Comparison of ENCODE assay signal across 9 cellular contexts in the genomic region with DNA sequence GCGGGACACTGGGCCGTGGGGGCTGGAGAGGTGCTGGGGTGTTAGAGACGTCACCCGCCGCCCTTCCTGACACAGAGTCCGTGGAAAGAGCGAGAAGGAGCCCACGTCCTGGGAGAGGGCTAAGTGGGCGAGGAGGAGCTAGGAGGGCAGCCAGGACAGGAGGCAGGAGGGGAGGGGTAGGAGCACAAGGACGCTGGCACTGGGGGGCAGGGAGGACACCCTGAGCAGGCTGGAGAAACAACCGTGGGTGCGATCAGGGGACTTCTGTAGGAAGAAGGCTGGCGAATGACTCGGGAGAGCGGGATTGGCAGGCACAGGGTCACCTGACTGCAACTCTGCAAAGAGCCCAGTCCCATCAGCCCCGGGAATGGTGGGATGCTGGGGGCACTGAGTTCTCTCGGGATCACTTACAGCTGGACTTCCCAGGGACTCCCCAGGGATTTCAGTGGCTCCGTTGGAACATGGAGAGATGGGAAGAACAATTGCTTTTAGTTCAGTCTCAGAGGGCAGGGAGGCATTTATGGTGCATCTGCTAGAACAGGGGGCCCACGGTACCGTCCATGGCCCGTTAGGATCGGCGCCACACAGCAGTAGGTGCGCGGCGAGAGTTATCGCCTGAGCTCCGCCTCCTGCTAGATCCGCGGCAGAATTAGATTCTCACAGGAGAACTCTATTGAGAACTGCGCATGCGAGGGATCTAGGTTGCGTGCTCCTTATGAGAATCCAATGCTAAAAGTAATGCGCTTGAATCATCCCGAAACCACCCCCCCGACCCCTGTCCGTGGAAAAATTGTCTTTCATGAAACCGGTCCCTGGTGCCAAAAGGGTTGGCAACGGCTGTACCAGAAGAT. TPM values are rescaled to one million over a fixed set of nuclear protein-coding genes. Genes with fewer than 3 reads are reported as not detected.
DNase-seq lines count a peak whose midpoint lies in the region; FAIRE-seq and TF ChIP-seq lines count a peak whose summit lies in the region.
"Had no signal": no experiment of that assay in that cellular context is flagged by ENCODE, and none has a peak within 500 bp of the region (broad histone marks: within the 10 kb centered on the region; RNA-seq: fewer than 3 reads in every experiment).

No MANE protein-coding gene starts in this region.

- TF ChIP-seq CTCF in GM06990 (IDR thresholded peaks at IDR 0.05; ENCODE audit: insufficient read depth, low read length, poor library complexity, severe bottlenecking) (no peak), endothelial cell of umbilical vein (IDR thresholded peaks at IDR 0.05; ENCODE audit: extremely low read depth in 1 of 2, insufficient read depth in 1 of 2, low read depth in 1 of 2, low read length in 2 of 2) (no peak), GM20000 (IDR thresholded peaks at IDR 0.05; ENCODE audit: extremely low read depth, missing control alignments) (no peak)

- no peak overlapping the region for H3K9ac ChIP-seq in endothelial cell of umbilical vein (replicated peaks; ENCODE audit: extremely low read depth, insufficient read depth, low read length)

- BruUV-seq in endothelial cell of umbilical vein (replicated peaks; lab: Mats Ljungman, UMichigan) = no TSS peak

- H3K79me2 ChIP-seq in endothelial cell of umbilical vein (ENCODE audit: control insufficient read depth, insufficient read depth, low read length) = no peaks in the 10 kb centered on the region

- peaks cover 2% of the 10 kb centered on the region for H3K36me3 ChIP-seq in GM06990 (ENCODE audit: control insufficient read depth, insufficient read depth, low read length)
- H3K36me3 ChIP-seq in endothelial cell of umbilical vein (ENCODE audit: control insufficient read depth in 2 of 2, extremely low read depth in 1 of 2, insufficient read depth in 2 of 2, low read length in 2 of 2) = peaks cover 5 to 8% of the 10 kb centered on the region in 2 experiments

- H2AFZ ChIP-seq in endothelial cell of umbilical vein (ENCODE audit: low read depth, low read length) = peak overlapping the region; percentile 57

- H3K27ac ChIP-seq in endothelial cell of umbilical vein (ENCODE audit: insufficient read depth, low read depth, low read length) = no peak overlapping the region

- TF ChIP-seq POLR2A in endothelial cell of umbilical vein (IDR thresholded peaks at IDR 0.05; ENCODE audit: low read depth, low read length) (peak; percentile 52), GM12892 (IDR thresholded peaks at IDR 0.05; ENCODE audit: low read depth, low read length) (no peak)

- intact Hi-C loops in endothelial cell of umbilical vein (cut with micrococcal nuclease) = loop anchor here (5.0 kb wide), 1 partner anchor 386 kb away; no protein-coding TSS in a partner anchor

- no peaks in the 10 kb centered on the region for H3K9me1 ChIP-seq in endothelial cell of umbilical vein (replicated peaks; ENCODE audit: control insufficient read depth, extremely low read depth, insufficient read depth, low read length)

- H3K4me3 ChIP-seq in GM06990 (replicated peaks; ENCODE audit: low read depth, low read length) (peak overlapping the region; percentile 7), endothelial cell of umbilical vein (replicated peaks in 1 of 3; ENCODE audit: insufficient read depth in 1 of 3, low read depth in 1 of 3, low read length in 3 of 3) (peak overlapping the region in 2 of 3 experiments; percentile 14 to 37)

- H4K20me1 ChIP-seq in endothelial cell of umbilical vein (replicated peaks; ENCODE audit: control insufficient read depth, extremely low read depth, insufficient read depth, low read length) = no peaks in the 10 kb centered on the region

- no peaks in the 10 kb centered on the region for H3K9me3 ChIP-seq in endothelial cell of umbilical vein (replicated peaks; ENCODE audit: control insufficient read depth, insufficient read depth, low read length)

- peak; percentile 78 for FAIRE-seq in endothelial cell of umbilical vein (lab: Jason Lieb, UNC)
- no peak for FAIRE-seq in GM12892 (lab: Jason Lieb, UNC)

- no peaks in the 10 kb centered on the region; the same call in 1 of the 2 replicates for H3K27me3 ChIP-seq in GM06990 (replicated peaks; ENCODE audit: control insufficient read depth, insufficient read depth, low read length)
- H3K27me3 ChIP-seq in endothelial cell of umbilical vein (ENCODE audit: control insufficient read depth in 2 of 2, insufficient read depth in 2 of 2, low read length in 2 of 2) = no peaks in the 10 kb centered on the region

- POLR2A ChIA-PET in endothelial cell of umbilical vein (lab: Charles Lee) = interaction anchor here (0.7 kb wide), 1 partner anchor 12 kb away, joined by 3 read pairs; no protein-coding TSS in a partner anchor

- DNase-seq in GM06990 (ENCODE audit: extremely low read depth, insufficient read length) (no peak), NCI-H748 (lab: John Stamatoyannopoulos, UW; ENCODE audit: unreplicated experiment) (peak; percentile 70), endothelial cell of umbilical vein (ENCODE audit: low read depth, low spot score) (peak; percentile 71), occipital lobe (lab: John Stamatoyannopoulos, UW) (peak; percentile 57), GM12892 (ENCODE audit: insufficient read length) (no peak), activated gamma-delta T cell treated with Interleukin-2 at 50 U/mL for 16 hours (no peak), GM20000 (ENCODE audit: low spot score) (no peak), SKM-1 treated with dmso at 0.1 percent for 144 hours (lab: John Stamatoyannopoulos, UW; ENCODE audit: unreplicated experiment) (no peak)
- DNase-seq: naive B cell had no signal

- H3K4me2 ChIP-seq in endothelial cell of umbilical vein (ENCODE audit: insufficient read depth, low read length) = peak overlapping the region; percentile 33

- CTCF ChIA-PET in endothelial cell of umbilical vein (lab: Charles Lee) = interaction anchor here (0.6 to 3.3 kb wide), 4 partner anchors 12 to 323 kb away, joined by 3 to 10 read pairs (median 4); no protein-coding TSS in a partner anchor

- H3K4me1 ChIP-seq in endothelial cell of umbilical vein (ENCODE audit: control insufficient read depth, extremely low read depth, insufficient read depth, low read length) = no peaks in the 10 kb centered on the region

- dilution Hi-C loops in endothelial cell of umbilical vein (cut with MboI; ENCODE audit: extremely low pct_ligation_motif_present, low sequenced_read_pairs) = no loop called here

TF ChIP-seq in endothelial cell of umbilical vein, 7 proteins besides CTCF, POLR2A, EP300 and RAD21:
- TF ChIP-seq GATA2 (IDR thresholded peaks at IDR 0.05; ENCODE audit: insufficient read depth, insufficient read length, low read depth, low read length) = no peak
- TF ChIP-seq, protein P1, sequence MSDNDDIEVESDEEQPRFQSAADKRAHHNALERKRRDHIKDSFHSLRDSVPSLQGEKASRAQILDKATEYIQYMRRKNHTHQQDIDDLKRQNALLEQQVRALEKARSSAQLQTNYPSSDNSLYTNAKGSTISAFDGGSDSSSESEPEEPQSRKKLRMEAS (IDR thresholded peaks at IDR 0.05; ENCODE audit: insufficient read depth, insufficient read length) = no peak
- no peak for TF ChIP-seq MYC (IDR thresholded peaks at IDR 0.05; ENCODE audit: low read depth, low read length)
- no peak for TF ChIP-seq FOS (IDR thresholded peaks at IDR 0.05; ENCODE audit: borderline replicate concordance, insufficient read depth, low read length)

RNA-seq across cellular contexts. Expression of a gene that starts 24.3 kb away (rescaled TPM):
- total RNA-seq in endothelial cell of umbilical vein = 22.2 and 24.1 TPM in 2 replicates
- 14.6 and 16.8 TPM in 2 replicates for polyA plus RNA-seq in endothelial cell of umbilical vein
- 21.0 and 22.0 TPM in 2 replicates for polyA plus RNA-seq in endothelial cell of umbilical vein (2011; cell fraction: cytosol; rRNA removed)
- 15.2 and 18.0 TPM in 2 replicates for polyA plus RNA-seq in endothelial cell of umbilical vein (2011; cell fraction: nucleus; rRNA removed)
- 15.3 and 23.6 TPM in 2 replicates for polyA plus RNA-seq in endothelial cell of umbilical vein (2012)
- polyA minus RNA-seq in endothelial cell of umbilical vein = 14.3 and 16.2 TPM in 2 replicates
- 26.0 TPM for polyA minus RNA-seq in endothelial cell of umbilical vein (2011; cell fraction: cytosol; rRNA and poly(A)+ RNA removed)
- polyA minus RNA-seq in endothelial cell of umbilical vein (2011; cell fraction: nucleus; rRNA and poly(A)+ RNA removed) = 8.3 and 9.6 TPM in 2 replicates
- total RNA-seq in occipital lobe = 56.6 TPM
- polyA plus RNA-seq in GM12892 (2012; ENCODE audit: missing spikeins) = 34.7 TPM

RNA-seq across cellular contexts. Expression of a gene that starts 24.5 kb away (rescaled TPM):
- total RNA-seq in endothelial cell of umbilical vein = 11.1 and 11.5 TPM in 2 replicates
- polyA plus RNA-seq in endothelial cell of umbilical vein = 3.7 and 5.5 TPM in 2 replicates
- 7.4 and 10.5 TPM in 2 replicates for polyA plus RNA-seq in endothelial cell of umbilical vein (2011; cell fraction: cytosol; rRNA removed)
- 2.9 and 4.6 TPM in 2 replicates for polyA plus RNA-seq in endothelial cell of umbilical vein (2011; cell fraction: nucleus; rRNA removed)
- 13.2 and 14.2 TPM in 2 replicates for polyA plus RNA-seq in endothelial cell of umbilical vein (2012)
- polyA minus RNA-seq in endothelial cell of umbilical vein = 1.5 and 2.8 TPM in 2 replicates
- polyA minus RNA-seq in endothelial cell of umbilical vein (2011; cell fraction: cytosol; rRNA and poly(A)+ RNA removed) = 7.5 TPM
- 1.2 and 2.3 TPM in 2 replicates for polyA minus RNA-seq in endothelial cell of umbilical vein (2011; cell fraction: nucleus; rRNA and poly(A)+ RNA removed)
- total RNA-seq in occipital lobe = 11.9 TPM
- 14.9 TPM for polyA plus RNA-seq in GM12892 (2012; ENCODE audit: missing spikeins)

RNA-seq across cellular contexts. Expression of a gene that starts 46.2 kb away (rescaled TPM):
- total RNA-seq in endothelial cell of umbilical vein (18.4 and 18.8 TPM in 2 replicates), occipital lobe (8.6 TPM)
- polyA plus RNA-seq in endothelial cell of umbilical vein = 13.0 and 14.3 TPM in 2 replicates
- polyA plus RNA-seq in endothelial cell of umbilical vein (2011; cell fraction: cytosol; rRNA removed) = 10.0 and 10.4 TPM in 2 replicates
- polyA plus RNA-seq in endothelial cell of umbilical vein (2011; cell fraction: nucleus; rRNA removed) = 4.2 and 4.6 TPM in 2 replicates
- 13.8 and 21.6 TPM in 2 replicates for polyA plus RNA-seq in endothelial cell of umbilical vein (2012)
- polyA minus RNA-seq in endothelial cell of umbilical vein = 11.6 and 12.6 TPM in 2 replicates
- 3.3 TPM for polyA minus RNA-seq in endothelial cell of umbilical vein (2011; cell fraction: cytosol; rRNA and poly(A)+ RNA removed)
- 5.8 and 6.3 TPM in 2 replicates for polyA minus RNA-seq in endothelial cell of umbilical vein (2011; cell fraction: nucleus; rRNA and poly(A)+ RNA removed)
- polyA plus RNA-seq in GM12892 (2012; ENCODE audit: missing spikeins) = 19.0 TPM

RNA-seq across cellular contexts. Expression of a gene that starts 46.7 kb away (rescaled TPM):
- total RNA-seq in endothelial cell of umbilical vein (15.0 and 16.6 TPM in 2 replicates), occipital lobe (70.3 TPM)
- polyA plus RNA-seq in endothelial cell of umbilical vein = 19.8 and 21.0 TPM in 2 replicates
- 17.8 and 18.0 TPM in 2 replicates for polyA plus RNA-seq in endothelial cell of umbilical vein (2011; cell fraction: cytosol; rRNA removed)
- 11.1 and 15.8 TPM in 2 replicates for polyA plus RNA-seq in endothelial cell of umbilical vein (2011; cell fraction: nucleus; rRNA removed)
- 11.7 and 12.7 TPM in 2 replicates for polyA plus RNA-seq in endothelial cell of umbilical vein (2012)
- polyA minus RNA-seq in endothelial cell of umbilical vein = 9.6 and 10.8 TPM in 2 replicates
- 8.1 TPM for polyA minus RNA-seq in endothelial cell of umbilical vein (2011; cell fraction: cytosol; rRNA and poly(A)+ RNA removed)
- polyA minus RNA-seq in endothelial cell of umbilical vein (2011; cell fraction: nucleus; rRNA and poly(A)+ RNA removed) = 5.9 and 8.6 TPM in 2 replicates
- 21.8 TPM for polyA plus RNA-seq in GM12892 (2012; ENCODE audit: missing spikeins)

Comparison
In these comparisons a context has a peak if more than half of its experiments do, and no peak if none do; other contexts are left out.
1. DNase-seq: peak in NCI-H748 (single experiment), endothelial cell of umbilical vein (single experiment) and occipital lobe (single experiment); none in GM06990 (single experiment), GM12892 (single experiment), activated gamma-delta T cell treated with Interleukin-2 at 50 U/mL for 16 hours (single experiment), GM20000 (single experiment) and SKM-1 treated with dmso at 0.1 percent for 144 hours (single experiment).